In genomic region chr16:82083710-82084353, GRCh38 we compare ENCODE assay signal across 1 cellular context.
A peak's percentile ranks its signal among the peaks of the same experiment; 100 is the strongest.
TF ChIP-seq lines count a peak whose summit lies in the region.

No MANE protein-coding gene starts in this region.

TF ChIP-seq in HepG2, 621 proteins besides CTCF, POLR2A, EP300 and RAD21 (continued from another document and continues in another):
- TF ChIP-seq HNF1B (CRISPR knock-in tag; IDR thresholded peaks at IDR 0.05) = peak; percentile 87
- TF ChIP-seq PBX2 (CRISPR knock-in tag; IDR thresholded peaks at IDR 0.05) = no peak
- 0 out of 2 replicates have a peak, but pooled peaks have one; percentile 46 for TF ChIP-seq ZBTB43 (CRISPR knock-in tag; conservative IDR thresholded peaks at IDR 0.05)
- peak; percentile 20; the same call in 1 of the 2 replicates for TF ChIP-seq NCOR1 (IDR thresholded peaks at IDR 0.05; ENCODE audit: borderline replicate concordance, low read length)
- peak; percentile 51; the same call in 1 of the 2 replicates for TF ChIP-seq FOXO1 (CRISPR knock-in tag; IDR thresholded peaks at IDR 0.05)
- no peak for TF ChIP-seq GABPA (IDR thresholded peaks at IDR 0.05; ENCODE audit: low read depth, low read length)
- TF ChIP-seq GABPA (CRISPR knock-in tag; IDR thresholded peaks at IDR 0.05; ENCODE audit: low read depth) = peak; percentile 18; the same call in 1 of the 2 replicates
- 0 out of 2 replicates have a peak, but pooled peaks have one; percentile 50 for TF ChIP-seq CREM (IDR thresholded peaks at IDR 0.05)
- TF ChIP-seq CREM (CRISPR knock-in tag; IDR thresholded peaks at IDR 0.05) = no peak
- TF ChIP-seq HMGXB3 (CRISPR knock-in tag; IDR thresholded peaks at IDR 0.05; ENCODE audit: borderline replicate concordance) = 0 out of 2 replicates have a peak, but pooled peaks have one; percentile 12
- TF ChIP-seq ZBED4 (CRISPR knock-in tag; IDR thresholded peaks at IDR 0.05; ENCODE audit: borderline replicate concordance) = peak; percentile 14; the same call in 1 of the 2 replicates
- no peak for TF ChIP-seq ZNF354B (CRISPR knock-in tag; IDR thresholded peaks at IDR 0.05)
- peak; percentile 86 for TF ChIP-seq HNF4A (CRISPR knock-in tag; IDR thresholded peaks at IDR 0.05)
- 0 out of 2 replicates have a peak, but pooled peaks have one; percentile 37 for TF ChIP-seq ZNF414 (CRISPR knock-in tag; IDR thresholded peaks at IDR 0.05)
- TF ChIP-seq FOXP4 (CRISPR knock-in tag; IDR thresholded peaks at IDR 0.05) = peak; percentile 86
- peak; percentile 93 for TF ChIP-seq PPARG (CRISPR knock-in tag; conservative IDR thresholded peaks at IDR 0.05)
- no peak for TF ChIP-seq DRAP1 (CRISPR knock-in tag; IDR thresholded peaks at IDR 0.05)
- TF ChIP-seq AHDC1 (CRISPR knock-in tag; IDR thresholded peaks at IDR 0.05; ENCODE audit: borderline replicate concordance) = peak; percentile 43; the same call in 1 of the 2 replicates
- 0 out of 2 replicates have a peak, but pooled peaks have one; percentile 39 for TF ChIP-seq MED13 (CRISPR knock-in tag; IDR thresholded peaks at IDR 0.05)
- TF ChIP-seq ZNF512B (CRISPR knock-in tag; IDR thresholded peaks at IDR 0.05; ENCODE audit: borderline replicate concordance) = no peak
- TF ChIP-seq ARHGAP35 (CRISPR knock-in tag; IDR thresholded peaks at IDR 0.05; ENCODE audit: borderline replicate concordance) = 0 out of 2 replicates have a peak, but pooled peaks have one; percentile 27
- TF ChIP-seq JUNB (CRISPR knock-in tag; IDR thresholded peaks at IDR 0.05; ENCODE audit: borderline replicate concordance) = 0 out of 2 replicates have a peak, but pooled peaks have one; percentile 16
- peak; percentile 65 for TF ChIP-seq TBL1XR1 (IDR thresholded peaks at IDR 0.05; ENCODE audit: borderline replicate concordance, low read length, partially characterized antibody)
- no peak for TF ChIP-seq LCORL (IDR thresholded peaks at IDR 0.05)
- TF ChIP-seq LCORL (CRISPR knock-in tag; IDR thresholded peaks at IDR 0.05) = peak; percentile 67
- no peak for TF ChIP-seq SOX6 (IDR thresholded peaks at IDR 0.05)
- 0 out of 2 replicates have a peak, but pooled peaks have one; percentile 36 for TF ChIP-seq SOX6 (CRISPR knock-in tag; IDR thresholded peaks at IDR 0.05)
